7 cellular contexts compared by ENCODE assay signal in the genomic region with DNA sequence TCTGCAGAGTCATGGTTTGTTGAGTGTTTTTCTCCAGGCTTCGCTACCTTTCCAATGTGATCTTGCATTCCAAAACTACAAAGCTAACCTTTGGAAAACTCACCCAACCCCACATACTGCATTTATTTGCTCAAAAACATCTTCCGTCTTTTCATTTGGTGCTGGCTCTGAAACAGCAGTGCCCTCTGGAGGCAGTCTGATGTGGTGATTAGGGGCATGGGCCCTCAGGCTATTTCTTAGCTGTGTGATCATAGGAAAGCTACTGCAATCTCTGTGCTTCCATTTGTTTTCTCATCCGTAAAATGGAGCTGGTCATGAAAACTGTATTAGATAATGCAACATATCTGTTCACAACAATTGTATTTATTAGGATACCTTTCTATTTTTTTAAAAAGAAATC. TPM values are rescaled to one million over a fixed set of nuclear protein-coding genes. Genes with fewer than 3 reads are reported as not detected.
DNase-seq lines count a peak whose midpoint lies in the region; ATAC-seq and TF ChIP-seq lines count a peak whose summit lies in the region.

No MANE protein-coding gene starts in this region.

- no peak overlapping the region for H2AFZ ChIP-seq in IMR-90 (replicated peaks; ENCODE audit: low read length, poor library complexity)

- no peaks in the 10 kb centered on the region for H3K27me3 ChIP-seq in IMR-90 (ENCODE audit: control insufficient read depth, insufficient read depth, low read length)

- no peak overlapping the region for H3K56ac ChIP-seq in IMR-90 (ENCODE audit: extremely low read depth, insufficient read depth, low read length)

- no peak overlapping the region for H4K8ac ChIP-seq in IMR-90 (ENCODE audit: low read depth in 2 of 2, low read length in 2 of 2)

- TF ChIP-seq RAD21 in IMR-90 (IDR thresholded peaks at IDR 0.05; ENCODE audit: low read length) = peak; percentile 84

- H3K23ac ChIP-seq in IMR-90 (ENCODE audit: low read depth, low read length) = no peak overlapping the region

- H3K27ac Mint-ChIP-seq in activated T-helper 17 cell treated with anti-CD3 and anti-CD28 coated beads, Interleukin-2, amount 50 U/mL, for 72 hours = peak overlapping the region; percentile 11

- H3K36me3 ChIP-seq in IMR-90 (ENCODE audit: control insufficient read depth, insufficient read depth, low read length) = peaks cover 2% of the 10 kb centered on the region

- H2AK5ac ChIP-seq in IMR-90 (ENCODE audit: low read depth, low read length) = no peak overlapping the region

- intact Hi-C loops in IMR-90 (cut with micrococcal nuclease) = loop anchor here (5.0 kb wide), 1 partner anchor 252 kb away; no protein-coding TSS in a partner anchor

- H3K9ac ChIP-seq in IMR-90 (ENCODE audit: low read depth, low read length) = no peak overlapping the region

- H2BK15ac ChIP-seq in IMR-90 (ENCODE audit: low read depth, low read length) = no peak overlapping the region

- no peak overlapping the region for H2AK9ac ChIP-seq in IMR-90 (replicated peaks; ENCODE audit: low read depth, low read length, poor library complexity)

- H3K9me1 ChIP-seq in IMR-90 (ENCODE audit: insufficient read depth, low read length) = peaks cover 4% of the 10 kb centered on the region; the same call in 1 of the 2 replicates

- no peak overlapping the region for H3K4me3 ChIP-seq in IMR-90 (ENCODE audit: insufficient read depth, low read depth, low read length)

- no peak overlapping the region for H2BK5ac ChIP-seq in IMR-90 (ENCODE audit: low read depth, low read length, poor library complexity, severe bottlenecking)

- dilution Hi-C loops in IMR-90 (cut with HindIII; ENCODE audit: low sequenced_read_pairs, unreplicated experiment) = no loop called here

- H2BK120ac ChIP-seq in IMR-90 (ENCODE audit: low read depth, low read length) = no peak overlapping the region

- no peak for TF ChIP-seq POLR2A in IMR-90 (IDR thresholded peaks at IDR 0.05; ENCODE audit: low read depth, low read length)

- H3K9me3 ChIP-seq in IMR-90 (ENCODE audit: control insufficient read depth, insufficient read depth, low read length) = no peaks in the 10 kb centered on the region

- in situ Hi-C loops in IMR-90 (cut with MboI; ENCODE audit: low sequenced_read_pairs) = loop anchor here (5.0 to 10.0 kb wide), 2 partner anchors 467 to 505 kb away; no protein-coding TSS in a partner anchor

- no peak overlapping the region for H3K18ac ChIP-seq in IMR-90 (ENCODE audit: low read depth, low read length)

- CTCF ChIA-PET in IMR-90 (lab: Yijun Ruan, JAX) = interaction anchor here (0.6 to 6.1 kb wide), 8 partner anchors 11 to 510 kb away, joined by 3 to 68 read pairs (median 5); no protein-coding TSS in a partner anchor

- H2BK20ac ChIP-seq in IMR-90 (ENCODE audit: low read depth, low read length) = no peak overlapping the region

- peak; percentile 79 for TF ChIP-seq CTCF in IMR-90 (conservative IDR thresholded peaks at IDR 0.05; ENCODE audit: low read depth, low read length)

- no peak overlapping the region for H4K91ac ChIP-seq in IMR-90 (ENCODE audit: insufficient read depth, low read depth, low read length)

- peaks cover 45% of the 10 kb centered on the region for H3K36me3 Mint-ChIP-seq in activated T-helper 17 cell treated with anti-CD3 and anti-CD28 coated beads, Interleukin-2, amount 50 U/mL, for 72 hours (ENCODE audit: low read depth)

- whole genome bisulfite sequencing in IMR-90 (ENCODE audit: extremely low coverage in 2 of 2, insufficient read length in 1 of 2), 2 experiments = no CpG with 5 or more reads among the region's 3 CpGs

- no peaks in the 10 kb centered on the region for H3K4me1 ChIP-seq in IMR-90 (ENCODE audit: control insufficient read depth, insufficient read depth, low read length)

- no peaks in the 10 kb centered on the region for H3K79me1 ChIP-seq in IMR-90 (ENCODE audit: low read depth in 1 of 2, low read length in 2 of 2)

- H4K5ac ChIP-seq in IMR-90 (ENCODE audit: low read depth, low read length) = no peak overlapping the region

- no peak overlapping the region for H3K4ac ChIP-seq in IMR-90 (ENCODE audit: low read depth, low read length)

- H3K27me3 Mint-ChIP-seq in activated T-helper 17 cell treated with anti-CD3 and anti-CD28 coated beads, Interleukin-2, amount 50 U/mL, for 72 hours = no peaks in the 10 kb centered on the region

- ATAC-seq in IMR-90 (ENCODE audit: low read depth) = 0 out of 2 replicates have a peak, but pooled peaks have one; percentile 33
- ATAC-seq in activated T-helper 17 cell treated with anti-CD3 and anti-CD28 coated beads, Interleukin-2, amount 50 U/mL, for 72 hours (replicated peaks) = no peak
- ATAC-seq in HG03571 (IDR thresholded peaks at IDR 0.05; ENCODE audit: unreplicated experiment) = no peak
- no peak for ATAC-seq in GM18861 (IDR thresholded peaks at IDR 0.05; ENCODE audit: unreplicated experiment)
- ATAC-seq in GM19023 (IDR thresholded peaks at IDR 0.05; ENCODE audit: unreplicated experiment) = no peak

- no peaks in the 10 kb centered on the region for H3K9me3 Mint-ChIP-seq in activated T-helper 17 cell treated with anti-CD3 and anti-CD28 coated beads, Interleukin-2, amount 50 U/mL, for 72 hours

- peak; percentile 24 for DNase-seq in Daoy (ENCODE audit: low read depth)
- DNase-seq in IMR-90 = peak; percentile 52
- DNase-seq in left kidney (ENCODE audit: low read depth, low spot score) = peak; percentile 64

- H3K4me1 Mint-ChIP-seq in activated T-helper 17 cell treated with anti-CD3 and anti-CD28 coated beads, Interleukin-2, amount 50 U/mL, for 72 hours = peaks cover 19% of the 10 kb centered on the region

- H3K4me2 ChIP-seq in IMR-90 (ENCODE audit: low read depth, low read length) = no peak overlapping the region

- no peak overlapping the region for H3K4me3 Mint-ChIP-seq in activated T-helper 17 cell treated with anti-CD3 and anti-CD28 coated beads, Interleukin-2, amount 50 U/mL, for 72 hours

- POLR2A ChIA-PET in IMR-90 (lab: Charles Lee; ENCODE audit: unreplicated experiment) = no interaction called here

- no peaks in the 10 kb centered on the region for H4K20me1 ChIP-seq in IMR-90 (ENCODE audit: insufficient read depth, low read length)

- no peak overlapping the region for H3K14ac ChIP-seq in IMR-90 (replicated peaks; ENCODE audit: low read depth, low read length)

- no TSS peak for BruUV-seq in IMR-90 (replicated peaks; lab: Mats Ljungman, UMichigan)

- no peak overlapping the region for H3K27ac ChIP-seq in IMR-90 (ENCODE audit: insufficient read depth, low read length)

TF ChIP-seq in IMR-90, 13 proteins besides CTCF, POLR2A, EP300 and RAD21:
- no peak for TF ChIP-seq NFE2L2 (IDR thresholded peaks at IDR 0.05; ENCODE audit: low read depth, low read length)
- TF ChIP-seq SMC3 (IDR thresholded peaks at IDR 0.05; ENCODE audit: low read depth, low read length) = peak; percentile 89
- TF ChIP-seq FOS (IDR thresholded peaks at IDR 0.05; ENCODE audit: low read depth, low read length) = no peak

RNA-seq across cellular contexts. Expression of a gene that starts 47.0 kb away (rescaled TPM):
- 55.0 and 90.1 TPM in 2 replicates for total RNA-seq in Daoy (2014; rRNA removed; shearing (Covaris generic))
- 6.3 and 8.3 TPM in 2 replicates for total RNA-seq in IMR-90 (2012; rRNA removed)
- polyA plus RNA-seq in IMR-90 (2012; rRNA removed) = 5.5 and 6.3 TPM in 2 replicates
- polyA plus RNA-seq in IMR-90 (2012; cell fraction: cytosol; rRNA removed) = 1.7 and 6.5 TPM in 2 replicates
- polyA plus RNA-seq in IMR-90 (2012; cell fraction: nucleus; rRNA removed; ENCODE audit: low replicate concordance) = 2.7 and 6.4 TPM in 2 replicates
- total RNA-seq in activated T-helper 17 cell treated with anti-CD3 and anti-CD28 coated beads, Interleukin-2, amount 50 U/mL, for 72 hours = 10 to 100 TPM; 20.3 to 29.2 TPM
